ENCODE assay signal across 28 cellular contexts in the genomic region with DNA sequence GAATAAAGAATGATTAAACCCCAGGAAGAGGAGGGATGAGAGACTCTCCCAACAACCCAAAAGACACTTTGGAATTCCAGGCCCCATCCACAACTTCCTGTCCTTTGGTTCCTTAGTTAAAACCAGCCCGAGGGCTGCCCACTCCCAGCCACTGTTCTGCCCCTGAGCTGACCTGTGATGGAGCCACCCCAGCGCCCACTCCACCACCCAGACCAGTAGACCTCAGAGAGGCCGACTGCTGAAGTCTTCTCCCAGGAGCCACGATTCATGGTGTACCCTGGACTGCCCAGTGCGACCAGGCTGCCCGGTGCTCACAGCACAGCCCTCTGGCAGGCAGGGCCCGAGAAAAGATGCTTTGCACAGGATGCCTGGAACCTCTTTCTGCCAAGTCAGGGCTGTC. TPM values are rescaled to one million over a fixed set of nuclear protein-coding genes. Genes with fewer than 3 reads are reported as not detected.
"Had no signal": no experiment of that assay in that cellular context is flagged by ENCODE, and none has a peak within 500 bp of the region (broad histone marks: within the 10 kb centered on the region; RNA-seq: fewer than 3 reads in every experiment).

No MANE protein-coding gene starts in this region.

- DNase-seq: activated CD4-positive, alpha-beta memory T cell treated with anti-CD3 and anti-CD28 coated beads for 36 hours; activated CD4-positive, alpha-beta T cell treated with anti-CD3 and anti-CD28 coated beads, Interleukin-2, amount 10 ng/mL, durations not matched to agents 7 days and 5 days; activated CD4-positive, CD25-positive, alpha-beta regulatory T cell; activated gamma-delta T cell treated with Interleukin-2 at 50 U/mL for 16 hours; activated naive CD4-positive, alpha-beta T cell treated with anti-CD3 and anti-CD28 coated beads, Interleukin-2, amount 10 ng/mL, durations not matched to agents 7 days and 5 days; activated naive CD8-positive, alpha-beta T cell treated with anti-CD3 and anti-CD28 coated beads for 36 hours; activated T-cell treated with anti-CD3 and anti-CD28 coated beads, Interleukin-2, amount 50 U/mL, for 72 hours; NCI-H1092 treated with DMSO at 0.1 percent for 48 hours; NCI-H1417 treated with DMSO at 0.1 percent for 48 hours; NCI-H1694; NCI-H2029; NCI-H510A treated with DMSO at 0.1 percent for 48 hours; NCI-H69; NK-92 treated with Interleukin-12 subunit alpha and Interleukin-12 subunit beta, amount 100 ng/mL, for 24 hours; Peyer's patch; Right ventricle myocardium superior; SJCRH30; SK-N-SH; T-helper 1 cell had no signal

- H3K27ac ChIP-seq: breast epithelium, KMS-11, Peyer's patch, RWPE1, VCaP had no signal

- H3K27me3 ChIP-seq: breast epithelium, Peyer's patch, SJCRH30 had no signal

- H3K9me3 ChIP-seq: breast epithelium, Peyer's patch, SJCRH30, SK-N-SH had no signal

- H3K36me3 ChIP-seq: breast epithelium, Peyer's patch, SJCRH30 had no signal

- H3K4me2 ChIP-seq: KMS-11, SK-N-SH had no signal

- ATAC-seq: activated T-cell treated with anti-CD3 and anti-CD28 coated beads, Interleukin-2, amount 50 U/mL, for 72 hours had no signal

- H3K4me3 ChIP-seq: breast epithelium, Peyer's patch, SJCRH30 had no signal

RNA-seq across cellular contexts. Expression of a gene that starts 6.7 kb away (rescaled TPM):
- total RNA-seq: activated naive CD8-positive, alpha-beta T cell treated with anti-CD3 and anti-CD28 coated beads for 36 hours; MCF 10A had no signal
- polyA plus RNA-seq: IgD-negative memory B cell had no signal

RNA-seq across cellular contexts. Expression of a gene that starts 25.2 kb away (rescaled TPM):
- total RNA-seq: activated CD4-positive, alpha-beta memory T cell treated with anti-CD3 and anti-CD28 coated beads for 36 hours; activated CD4-positive, alpha-beta T cell treated with anti-CD3 and anti-CD28 coated beads, Interleukin-2, amount 10 ng/mL, durations not matched to agents 7 days and 5 days; activated CD8-positive, alpha-beta memory T cell treated with anti-CD3 and anti-CD28 coated beads for 36 hours; activated naive CD8-positive, alpha-beta T cell treated with anti-CD3 and anti-CD28 coated beads for 36 hours; activated T-helper 2 cell treated with anti-CD3 and anti-CD28 coated beads, Interferon-gamma antibody, Interleukin-2, Interleukin-4, amounts not matched to agents 10 μg/mL and 5 μg/mL and 100 μg/mL, durations not matched to agents 14 hours and 24 hours and 36 hours; breast epithelium; MCF 10A; Peyer's patch; Right ventricle myocardium superior; SJCRH30 had no signal
- polyA plus RNA-seq: adipose tissue, IgD-negative memory B cell, SK-N-SH had no signal
